Comparison of ENCODE assay signal across 27 cellular contexts in the genomic region with DNA sequence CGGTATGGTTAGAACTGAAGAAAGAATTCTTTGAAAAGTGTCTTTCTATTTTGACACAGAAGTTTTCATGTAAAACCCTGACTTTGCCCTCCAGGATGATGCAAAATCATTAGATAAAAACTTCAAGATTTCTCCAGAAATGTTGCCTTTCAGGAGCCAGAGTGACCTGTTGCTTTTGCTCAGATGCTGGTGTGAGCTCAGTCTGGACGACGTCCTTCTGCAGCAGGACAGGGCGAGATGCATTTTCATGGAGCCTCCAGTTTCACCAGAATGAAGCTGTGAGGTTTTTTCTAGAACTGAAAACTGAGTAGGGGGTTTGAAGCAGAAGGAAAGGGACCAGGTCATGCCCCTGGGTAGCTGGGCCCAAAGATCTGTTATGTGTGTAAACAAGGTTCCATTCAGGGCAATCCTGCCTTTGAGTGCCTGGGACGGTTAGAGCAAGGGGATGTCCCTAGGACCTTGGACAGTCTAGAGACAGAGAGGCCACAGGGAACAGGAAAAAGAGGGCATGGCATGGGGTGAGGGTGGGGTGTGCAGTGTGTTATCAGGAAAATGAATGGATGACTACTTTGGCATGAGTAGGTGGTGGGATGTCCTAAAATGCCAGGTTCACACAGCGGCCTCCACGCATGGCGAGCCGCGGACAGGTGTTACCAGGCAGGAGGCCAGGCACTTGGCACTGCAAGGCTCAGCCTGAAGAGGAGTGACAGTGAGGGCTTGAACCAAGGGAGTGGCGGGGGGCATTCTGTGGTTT.
"Had no signal": no experiment of that assay in that cellular context is flagged by ENCODE, and none has a peak within 500 bp of the region (broad histone marks: within the 10 kb centered on the region; RNA-seq: fewer than 3 reads in every experiment).

No MANE protein-coding gene starts in this region.

- H3K36me3 ChIP-seq: ascending aorta, Peyer's patch, SJCRH30 had no signal

- H3K4me1 ChIP-seq: Peyer's patch, SJCRH30 had no signal

- H3K4me1 Mint-ChIP-seq: activated CD4-positive, alpha-beta memory T cell treated with anti-CD3 and anti-CD28 coated beads, Interleukin-2, amount 10 ng/mL, durations not matched to agents 7 days and 5 days; brain had no signal

- H3K4me3 ChIP-seq: ascending aorta, K562, Peyer's patch, SJCRH30 had no signal

- H3K9me3 Mint-ChIP-seq: activated CD4-positive, alpha-beta memory T cell treated with anti-CD3 and anti-CD28 coated beads, Interleukin-2, amount 10 ng/mL, durations not matched to agents 7 days and 5 days; activated T-cell treated with anti-CD3 and anti-CD28 coated beads, Interleukin-2, amount 50 U/mL, for 72 hours; activated T-helper 2 cell treated with anti-CD3 and anti-CD28 coated beads, Interferon-gamma antibody, Interleukin-2, Interleukin-4, amounts not matched to agents 10 μg/mL and 5 μg/mL and 100 μg/mL, durations not matched to agents 14 hours and 24 hours and 36 hours had no signal

- ATAC-seq: activated T-cell treated with anti-CD3 and anti-CD28 coated beads, Interleukin-2, amount 50 U/mL, for 72 hours; K562 had no signal

- H3K27ac Mint-ChIP-seq: activated CD4-positive, alpha-beta memory T cell treated with anti-CD3 and anti-CD28 coated beads, Interleukin-2, amount 10 ng/mL, durations not matched to agents 7 days and 5 days; activated T-cell treated with anti-CD3 and anti-CD28 coated beads, Interleukin-2, amount 50 U/mL, for 72 hours; activated T-helper 2 cell treated with anti-CD3 and anti-CD28 coated beads, Interferon-gamma antibody, Interleukin-2, Interleukin-4, amounts not matched to agents 10 μg/mL and 5 μg/mL and 100 μg/mL, durations not matched to agents 14 hours and 24 hours and 36 hours; brain had no signal

- DNase-seq: activated CD4-positive, alpha-beta memory T cell treated with anti-CD3 and anti-CD28 coated beads, Interleukin-2, amount 10 ng/mL, durations not matched to agents 7 days and 5 days; activated CD4-positive, alpha-beta T cell treated with anti-CD3 and anti-CD28 coated beads, Interleukin-2, amount 50 U/mL, for 1 hour; activated CD4-positive, CD25-positive, alpha-beta regulatory T cell; activated CD8-positive, alpha-beta memory T cell treated with anti-CD3 and anti-CD28 coated beads, Interleukin-2, amount 50 U/mL, for 4 hours; activated gamma-delta T cell treated with Interleukin-2 at 50 U/mL for 16 hours; activated naive CD4-positive, alpha-beta T cell treated with anti-CD3 and anti-CD28 coated beads, Interleukin-2, amount 50 U/mL, for 16 hours; activated T-cell treated with anti-CD3 and anti-CD28 coated beads, Interleukin-2, amount 50 U/mL, for 72 hours; Karpas-422; MM.1S; NCI-H1105; NCI-H1436; NCI-H1694 treated with DMSO at 0.1 percent for 48 hours; NCI-H2029 treated with DMSO at 0.1 percent for 48 hours; NCI-H345; NCI-H510A; NCI-H526 treated with DMSO at 0.1 percent for 48 hours; Peyer's patch; Right ventricle myocardium superior; SJCRH30; SK-N-SH; T-helper 1 cell had no signal

- H3K9me3 ChIP-seq: ascending aorta, Peyer's patch, SJCRH30, SK-N-SH had no signal

- H3K4me3 Mint-ChIP-seq: activated CD4-positive, alpha-beta memory T cell treated with anti-CD3 and anti-CD28 coated beads, Interleukin-2, amount 10 ng/mL, durations not matched to agents 7 days and 5 days; activated T-cell treated with anti-CD3 and anti-CD28 coated beads, Interleukin-2, amount 50 U/mL, for 72 hours; brain had no signal

- H3K27ac ChIP-seq: Peyer's patch, RWPE1, SJCRH30, VCaP had no signal

- H3K36me3 Mint-ChIP-seq: brain had no signal
